ENCODE assay signal across 40 cellular contexts in the genomic region with DNA sequence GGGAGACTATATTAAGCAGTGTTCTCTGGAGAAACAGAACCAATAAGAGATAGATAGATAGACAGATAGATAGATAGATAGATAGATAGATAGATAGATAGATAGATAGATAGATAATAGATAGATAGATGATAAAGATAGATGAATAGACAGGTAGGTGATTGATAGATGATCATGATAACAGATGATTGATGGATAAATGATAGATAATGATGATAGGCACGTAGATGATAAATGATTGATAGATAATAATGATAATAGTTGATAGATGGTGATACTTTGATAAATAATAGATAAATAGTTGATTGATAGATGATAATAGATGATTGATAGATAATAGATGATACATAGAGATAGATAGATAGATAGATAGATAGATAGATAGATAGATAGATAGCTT. TPM values are rescaled to one million over a fixed set of nuclear protein-coding genes. Genes with fewer than 3 reads are reported as not detected.
"Had no signal": no experiment of that assay in that cellular context is flagged by ENCODE, and none has a peak within 500 bp of the region (broad histone marks: within the 10 kb centered on the region; RNA-seq: fewer than 3 reads in every experiment).

No MANE protein-coding gene starts in this region.

- H3K4me3 ChIP-seq: MG63 had no signal

- H3K27me3 ChIP-seq: MG63 had no signal

- DNase-seq: Karpas-422, Kasumi-1, MG63, MM.1S, MV-4-11, NCI-H1048, NCI-H1092, NCI-H1092 treated with DMSO at 0.1 percent for 48 hours, NCI-H1105, NCI-H1105 treated with DMSO at 0.1 percent for 48 hours, NCI-H1417, NCI-H1417 treated with DMSO at 0.1 percent for 48 hours, NCI-H1436, NCI-H1436 treated with DMSO at 0.1 percent for 48 hours, NCI-H146, NCI-H1694, NCI-H1694 treated with DMSO at 0.1 percent for 48 hours, NCI-H187, NCI-H187 treated with DMSO at 0.1 percent for 48 hours, NCI-H1930, NCI-H2029, NCI-H2029 treated with DMSO at 0.1 percent for 48 hours, NCI-H2081, NCI-H2081 treated with DMSO at 0.1 percent for 48 hours, NCI-H2171, NCI-H2171 treated with DMSO at 0.1 percent for 48 hours, NCI-H2227 treated with DMSO at 0.1 percent for 48 hours, NCI-H226, NCI-H345, NCI-H446, NCI-H446 treated with DMSO at 0.1 percent for 48 hours, NCI-H510A, NCI-H510A treated with DMSO at 0.1 percent for 48 hours, NCI-H524, NCI-H524 treated with DMSO at 0.1 percent for 48 hours, NCI-H526 had no signal

- H3K9me3 ChIP-seq: MG63 had no signal

- H3K36me3 ChIP-seq: MG63 had no signal

RNA-seq across cellular contexts. Expression of a gene that starts 48.5 kb away (rescaled TPM):
- total RNA-seq: LHCN-M2, M059J, MCF 10A, NCI-H460 had no signal
